In genomic region chr17:28053044-28053670, GRCh38 we compare ENCODE assay signal across 16 cellular contexts. TPM values are rescaled to one million over a fixed set of nuclear protein-coding genes. Genes with fewer than 3 reads are reported as not detected.
DNase-seq lines count a peak whose midpoint lies in the region; ATAC-seq lines count a peak whose summit lies in the region.
"Had no signal": no experiment of that assay in that cellular context is flagged by ENCODE, and none has a peak within 500 bp of the region (broad histone marks: within the 10 kb centered on the region; RNA-seq: fewer than 3 reads in every experiment).

No MANE protein-coding gene starts in this region.

- ATAC-seq in activated T-helper 17 cell treated with anti-CD3 and anti-CD28 coated beads, Interleukin-2, amount 50 U/mL, for 72 hours (replicated peaks): no peak
- no peak for ATAC-seq in naive B cell (ENCODE audit: low read depth in 2 of 2)

- CTCF ChIA-PET in activated naive CD4-positive, alpha-beta T cell treated with anti-CD3 and anti-CD28 coated beads for 36 hours (lab: Charles Lee): no interaction called here

- peak overlapping the region; percentile 18 for H3K27ac Mint-ChIP-seq in activated T-helper 17 cell treated with anti-CD3 and anti-CD28 coated beads, Interleukin-2, amount 50 U/mL, for 72 hours
- H3K27ac Mint-ChIP-seq in naive B cell: peak overlapping the region in 5 of 6 donors; percentile 1 to 81 (median 7)
- no peak overlapping the region for H3K27ac Mint-ChIP-seq in activated naive CD4-positive, alpha-beta T cell treated with anti-CD3 and anti-CD28 coated beads for 36 hours
- H3K27ac Mint-ChIP-seq: activated CD4-positive, alpha-beta memory T cell treated with anti-CD3 and anti-CD28 coated beads, Interleukin-2, amount 10 ng/mL, durations not matched to agents 7 days and 5 days had no signal

- no peaks in the 10 kb centered on the region for H3K27me3 ChIP-seq in HUES48 (ENCODE audit: control insufficient read depth, insufficient read depth, low read length)
- H3K27me3 ChIP-seq: neutrophil had no signal

- H3K36me3 Mint-ChIP-seq in activated T-helper 17 cell treated with anti-CD3 and anti-CD28 coated beads, Interleukin-2, amount 50 U/mL, for 72 hours (ENCODE audit: low read depth): no peaks in the 10 kb centered on the region
- H3K36me3 Mint-ChIP-seq in naive B cell: no peaks in the 10 kb centered on the region
- H3K36me3 Mint-ChIP-seq in activated naive CD4-positive, alpha-beta T cell treated with anti-CD3 and anti-CD28 coated beads for 36 hours (ENCODE audit: low read depth): no peaks in the 10 kb centered on the region
- H3K36me3 Mint-ChIP-seq: brain had no signal

- H3K4me1 ChIP-seq in HUES48 (ENCODE audit: control insufficient read depth, insufficient read depth, low read length): peaks cover 75% of the 10 kb centered on the region

- peak overlapping the region; percentile 33 for H3K27ac ChIP-seq in HUES48 (ENCODE audit: low read depth, low read length)
- H3K27ac ChIP-seq: neutrophil had no signal

- intact Hi-C loops in activated naive CD4-positive, alpha-beta T cell treated with anti-CD3 and anti-CD28 coated beads for 36 hours (cut with micrococcal nuclease): no loop called here

- H3K4me3 ChIP-seq in HUES48 (ENCODE audit: low read depth, low read length): no peak overlapping the region

- no peak overlapping the region for H3K9ac ChIP-seq in HUES48 (ENCODE audit: low read depth, low read length)

- no peaks in the 10 kb centered on the region for H3K27me3 Mint-ChIP-seq in activated T-helper 17 cell treated with anti-CD3 and anti-CD28 coated beads, Interleukin-2, amount 50 U/mL, for 72 hours
- H3K27me3 Mint-ChIP-seq in naive B cell: no peaks in the 10 kb centered on the region
- no peaks in the 10 kb centered on the region for H3K27me3 Mint-ChIP-seq in activated naive CD4-positive, alpha-beta T cell treated with anti-CD3 and anti-CD28 coated beads for 36 hours (ENCODE audit: low read depth)
- H3K27me3 Mint-ChIP-seq: activated CD4-positive, alpha-beta memory T cell treated with anti-CD3 and anti-CD28 coated beads, Interleukin-2, amount 10 ng/mL, durations not matched to agents 7 days and 5 days; brain had no signal

- H3K4me3 Mint-ChIP-seq in activated T-helper 17 cell treated with anti-CD3 and anti-CD28 coated beads, Interleukin-2, amount 50 U/mL, for 72 hours: peak overlapping the region; percentile 16
- no peak overlapping the region for H3K4me3 Mint-ChIP-seq in naive B cell
- H3K4me3 Mint-ChIP-seq in activated naive CD4-positive, alpha-beta T cell treated with anti-CD3 and anti-CD28 coated beads for 36 hours: no peak overlapping the region
- H3K4me3 Mint-ChIP-seq: activated CD4-positive, alpha-beta memory T cell treated with anti-CD3 and anti-CD28 coated beads, Interleukin-2, amount 10 ng/mL, durations not matched to agents 7 days and 5 days; brain had no signal

- no peaks in the 10 kb centered on the region for H3K9me3 ChIP-seq in HUES48 (ENCODE audit: control insufficient read depth, insufficient read depth, low read length)
- H3K9me3 ChIP-seq: neutrophil had no signal

- no peaks in the 10 kb centered on the region for H3K9me3 Mint-ChIP-seq in activated T-helper 17 cell treated with anti-CD3 and anti-CD28 coated beads, Interleukin-2, amount 50 U/mL, for 72 hours
- no peaks in the 10 kb centered on the region for H3K9me3 Mint-ChIP-seq in naive B cell
- no peaks in the 10 kb centered on the region for H3K9me3 Mint-ChIP-seq in activated naive CD4-positive, alpha-beta T cell treated with anti-CD3 and anti-CD28 coated beads for 36 hours
- H3K9me3 Mint-ChIP-seq: activated CD4-positive, alpha-beta memory T cell treated with anti-CD3 and anti-CD28 coated beads, Interleukin-2, amount 10 ng/mL, durations not matched to agents 7 days and 5 days; brain had no signal

- H3K4me1 Mint-ChIP-seq in activated T-helper 17 cell treated with anti-CD3 and anti-CD28 coated beads, Interleukin-2, amount 50 U/mL, for 72 hours: peaks cover 42% of the 10 kb centered on the region
- H3K4me1 Mint-ChIP-seq in naive B cell: peaks cover 25 to 42% (median 28%) of the 10 kb centered on the region in 3 donors
- H3K4me1 Mint-ChIP-seq in activated naive CD4-positive, alpha-beta T cell treated with anti-CD3 and anti-CD28 coated beads for 36 hours (ENCODE audit: low read depth): peaks cover 61% of the 10 kb centered on the region

- DNase-seq in AG20443 (ENCODE audit: low spot score) (peak; percentile 16), naive B cell (no peak), CD1c-positive myeloid dendritic cell (ENCODE audit: extremely low spot score) (no peak), globus pallidus (ENCODE audit: low spot score) (no peak), GDM1 (lab: John Stamatoyannopoulos, UW) (no peak)
- no peak for DNase-seq in activated naive CD4-positive, alpha-beta T cell treated with anti-CD3 and anti-CD28 coated beads for 36 hours
- DNase-seq: activated CD4-positive, alpha-beta memory T cell treated with anti-CD3 and anti-CD28 coated beads, Interleukin-2, amount 10 ng/mL, durations not matched to agents 7 days and 5 days; activated effector memory CD4-positive, alpha-beta T cell treated with Interleukin-2 at 50 U/mL for 16 hours; effector CD4-positive, alpha-beta T cell; mesenchymal stem cell; NCI-H187 treated with DMSO at 0.1 percent for 48 hours; T1000 had no signal

- no peaks in the 10 kb centered on the region for H3K36me3 ChIP-seq in HUES48 (ENCODE audit: control insufficient read depth, insufficient read depth, low read length)
- H3K36me3 ChIP-seq: neutrophil had no signal

RNA-seq across cellular contexts. Expression of gene NLK, which starts 10.7 kb away (rescaled TPM):
- 10 to 100 TPM in 1 of 2 donors, 1 to 10 TPM in 1; 8.2 to 11.6 TPM for total RNA-seq in activated T-helper 17 cell treated with anti-CD3 and anti-CD28 coated beads, Interleukin-2, amount 50 U/mL, for 72 hours
- 1 to 10 TPM; 1.3 to 6.9 (median 2.0) TPM for polyA plus RNA-seq in naive B cell (ENCODE audit: low read depth in 6 of 6)
- total RNA-seq in activated naive CD4-positive, alpha-beta T cell treated with anti-CD3 and anti-CD28 coated beads for 36 hours: 1 to 10 TPM; 8.7 to 8.8 TPM
